ENCODE assay signal across 3 cellular contexts in genomic region chr5:98784411-98784810, GRCh38.
TF ChIP-seq lines count a peak whose summit lies in the region.

No MANE protein-coding gene starts in this region.

TF ChIP-seq in IMR-90, 13 proteins besides CTCF, POLR2A, EP300 and RAD21 (continued from another document):
- TF ChIP-seq USF2 (IDR thresholded peaks at IDR 0.05; ENCODE audit: low read depth, low read length): no peak
- TF ChIP-seq SMC3 (IDR thresholded peaks at IDR 0.05; ENCODE audit: low read depth, low read length): no peak
- no peak for TF ChIP-seq NFE2L2 (IDR thresholded peaks at IDR 0.05; ENCODE audit: low read depth, low read length)
- no peak for TF ChIP-seq MXI1 (IDR thresholded peaks at IDR 0.05; ENCODE audit: borderline replicate concordance, low read depth, low read length)
- TF ChIP-seq MAZ (IDR thresholded peaks at IDR 0.05; ENCODE audit: borderline replicate concordance, low read depth, low read length): no peak
- TF ChIP-seq RFX5 (IDR thresholded peaks at IDR 0.05; ENCODE audit: low read depth, low read length): no peak
- no peak for TF ChIP-seq RCOR1 (IDR thresholded peaks at IDR 0.05; ENCODE audit: insufficient replicate concordance, low read length)
- no peak for TF ChIP-seq CEBPB (IDR thresholded peaks at IDR 0.05; ENCODE audit: low read depth, low read length)
- no peak for TF ChIP-seq ELK1 (IDR thresholded peaks at IDR 0.05; ENCODE audit: borderline replicate concordance, low read depth, low read length)
- TF ChIP-seq CHD1 (IDR thresholded peaks at IDR 0.05; ENCODE audit: low read depth, low read length): no peak
TF ChIP-seq in IMR-90: peak in this region for 0.

TF ChIP-seq in neural cell, 6 proteins besides CTCF, POLR2A, EP300 and RAD21 (continued from another document):
- no peak for TF ChIP-seq MXI1 (conservative IDR thresholded peaks at IDR 0.05; ENCODE audit: poor library complexity, severe bottlenecking)
- no peak for TF ChIP-seq TAF1 (IDR thresholded peaks at IDR 0.05; ENCODE audit: low read depth)
- TF ChIP-seq REST (IDR thresholded peaks at IDR 0.05; ENCODE audit: borderline replicate concordance): no peak

TF ChIP-seq in GM12891, 5 proteins besides CTCF, POLR2A, EP300 and RAD21 (continued from another document):
- TF ChIP-seq TAF1 (IDR thresholded peaks at IDR 0.05; ENCODE audit: low read depth, low read length): no peak
